14 cellular contexts compared by ENCODE assay signal in the genomic region with DNA sequence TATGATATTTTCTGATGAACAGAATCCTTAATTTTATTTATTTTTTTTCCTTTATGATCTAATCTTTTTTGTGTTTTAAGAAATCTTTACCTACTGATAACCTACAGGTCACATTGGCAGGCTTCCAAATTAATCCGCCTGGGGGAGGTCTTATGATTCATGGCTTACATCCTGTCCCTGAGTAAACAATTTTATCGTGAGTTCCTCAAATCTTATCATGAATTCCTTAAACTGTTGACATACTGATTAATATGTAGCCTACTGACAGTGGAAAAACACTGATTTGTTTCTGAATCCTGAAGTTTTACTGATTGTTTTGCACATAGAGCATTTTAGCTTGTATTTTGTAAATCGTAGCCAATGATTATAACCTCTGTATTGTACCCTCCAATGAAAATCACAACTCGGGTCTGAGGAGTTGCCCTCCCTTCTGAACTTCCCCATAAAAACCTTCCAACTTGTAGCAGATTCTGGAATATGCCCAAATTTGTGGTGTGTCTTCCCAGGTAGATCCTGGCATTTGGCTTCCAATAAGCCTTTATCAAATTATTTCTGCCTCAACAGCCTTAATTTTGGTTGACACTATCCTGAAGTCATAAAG.
DNase-seq lines count a peak whose midpoint lies in the region; ATAC-seq, FAIRE-seq and TF ChIP-seq lines count a peak whose summit lies in the region.
"Had no signal": no experiment of that assay in that cellular context is flagged by ENCODE, and none has a peak within 500 bp of the region (broad histone marks: within the 10 kb centered on the region; RNA-seq: fewer than 3 reads in every experiment).

No MANE protein-coding gene starts in this region.

- H4K20me1 ChIP-seq in keratinocyte (ENCODE audit: control insufficient read depth, extremely low read depth, insufficient read depth, low read length) = no peaks in the 10 kb centered on the region

- peak in 1 of 2 donors; percentile 64 for ATAC-seq in left cardiac atrium
- ATAC-seq: T-cell had no signal

- dilution Hi-C loops in keratinocyte (cut with MboI; ENCODE audit: extremely low pct_ligation_motif_present, low sequenced_read_pairs) = no loop called here

- H3K4me3 ChIP-seq in right atrium auricular region (no peak overlapping the region), keratinocyte (ENCODE audit: control insufficient read depth in 2 of 3, extremely low read depth in 1 of 3, insufficient read depth in 2 of 3, low read depth in 1 of 3, low read length in 3 of 3) (no peak overlapping the region), vagina (no peak overlapping the region), ovary (no peak overlapping the region)

- H3K27ac ChIP-seq in right atrium auricular region (peak overlapping the region in 1 of 2 donors; percentile 10), keratinocyte (ENCODE audit: control insufficient read depth, insufficient read depth, low read length) (no peak overlapping the region), vagina (no peak overlapping the region), ovary (no peak overlapping the region)

- H3K9ac ChIP-seq in keratinocyte (ENCODE audit: control insufficient read depth, extremely low read depth, insufficient read depth, low read length) = no peak overlapping the region

- peak; percentile 9 for FAIRE-seq in keratinocyte (lab: Jason Lieb, UNC)
- FAIRE-seq: H54, urothelium cell line had no signal

- H3K36me3 ChIP-seq in right atrium auricular region = peaks cover 11% of the 10 kb centered on the region
- H3K36me3 ChIP-seq in keratinocyte (ENCODE audit: control insufficient read depth in 2 of 2, extremely low read depth in 1 of 2, insufficient read depth in 2 of 2, low read length in 2 of 2) = no peaks in the 10 kb centered on the region
- no peaks in the 10 kb centered on the region for H3K36me3 ChIP-seq in vagina
- H3K36me3 ChIP-seq in ovary = no peaks in the 10 kb centered on the region

- intact Hi-C loops in left cardiac atrium (cut with DNase I) = no loop called here
- intact Hi-C loops in vagina (cut with DNase I) = no loop called here
- intact Hi-C loops in ovary (cut with DNase I) = no loop called here

- H3K9me3 ChIP-seq in right atrium auricular region (peaks cover 0 to 18% of the 10 kb centered on the region in 2 donors), keratinocyte (ENCODE audit: control insufficient read depth, low read depth, low read length) (no peaks in the 10 kb centered on the region), vagina (no peaks in the 10 kb centered on the region), ovary (no peaks in the 10 kb centered on the region)

- no peaks in the 10 kb centered on the region for H3K79me2 ChIP-seq in keratinocyte (ENCODE audit: control insufficient read depth, insufficient read depth, low read length)

- H3K4me1 ChIP-seq in right atrium auricular region (no peaks in the 10 kb centered on the region), keratinocyte (ENCODE audit: control insufficient read depth, extremely low read depth, insufficient read depth, low read length) (peaks cover 8% of the 10 kb centered on the region), vagina (no peaks in the 10 kb centered on the region), ovary (ENCODE audit: insufficient read depth) (no peaks in the 10 kb centered on the region)

- DNase-seq in left cardiac atrium (peak; percentile 29), right atrium auricular region (ENCODE audit: low spot score) (no peak), amniotic epithelial cell (ENCODE audit: low read depth) (peak; percentile 80), keratinocyte (ENCODE audit: low read depth, low spot score) (no peak), ureter (ENCODE audit: low spot score) (peak; percentile 53), vagina (ENCODE audit: extremely low spot score in 2 of 2) (no peak), NCI-H1092 (lab: John Stamatoyannopoulos, UW) (no peak), ovary (no peak)
- DNase-seq: activated CD4-positive, alpha-beta T cell treated with anti-CD3 and anti-CD28 coated beads, Interleukin-2, amount 50 U/mL, for 1 hour; NCI-H1694 treated with DMSO at 0.1 percent for 48 hours; NK-92 treated with Interleukin-12 subunit alpha and Interleukin-12 subunit beta, amount 100 ng/mL, for 24 hours; T-cell had no signal

- no peak for TF ChIP-seq EP300 in ovary (IDR thresholded peaks at IDR 0.05)

- no peak for TF ChIP-seq CTCF in right atrium auricular region (IDR thresholded peaks at IDR 0.05)
- no peak for TF ChIP-seq CTCF in keratinocyte (optimal IDR thresholded peaks at IDR 0.05 in 1 of 3, IDR thresholded peaks at IDR 0.05 in 1 of 3, conservative IDR thresholded peaks at IDR 0.05 in 1 of 3; ENCODE audit: extremely low read depth in 1 of 3, insufficient read depth in 2 of 3, low read length in 3 of 3)
- TF ChIP-seq CTCF in vagina (IDR thresholded peaks at IDR 0.05) = no peak
- no peak for TF ChIP-seq CTCF in ovary (IDR thresholded peaks at IDR 0.05)

- no peaks in the 10 kb centered on the region for H3K9me1 ChIP-seq in keratinocyte (ENCODE audit: control insufficient read depth, extremely low read depth, insufficient read depth, low read length)

- H3K27me3 ChIP-seq in right atrium auricular region (no peaks in the 10 kb centered on the region), keratinocyte (ENCODE audit: control insufficient read depth, extremely low read depth, insufficient read depth, low read length) (no peaks in the 10 kb centered on the region), vagina (no peaks in the 10 kb centered on the region), ovary (no peaks in the 10 kb centered on the region)

- H3K4me2 ChIP-seq in keratinocyte (ENCODE audit: control insufficient read depth, extremely low read depth, insufficient read depth, low read depth, low read length) = no peak overlapping the region

- WGBS in ovary, 3 donors = 56 to 59% (median 58%) methylated on average over 4 of the region's 4 CpGs

- TF ChIP-seq POLR2A in vagina (IDR thresholded peaks at IDR 0.05) (no peak), ovary (IDR thresholded peaks at IDR 0.05) (no peak)

- no peak overlapping the region for H2AFZ ChIP-seq in keratinocyte (ENCODE audit: control insufficient read depth, low read length)

Comparison
In these comparisons a context has a peak if more than half of its experiments do, and no peak if none do; other contexts are left out.
1. DNase-seq: peak in left cardiac atrium (single experiment), amniotic epithelial cell (single experiment) and ureter (single experiment); none in right atrium auricular region (single experiment), keratinocyte (single experiment), vagina (0 of 2), NCI-H1092 (single experiment) and ovary (0 of 5).